Comparison of ENCODE assay signal across 8 cellular contexts in the genomic region with DNA sequence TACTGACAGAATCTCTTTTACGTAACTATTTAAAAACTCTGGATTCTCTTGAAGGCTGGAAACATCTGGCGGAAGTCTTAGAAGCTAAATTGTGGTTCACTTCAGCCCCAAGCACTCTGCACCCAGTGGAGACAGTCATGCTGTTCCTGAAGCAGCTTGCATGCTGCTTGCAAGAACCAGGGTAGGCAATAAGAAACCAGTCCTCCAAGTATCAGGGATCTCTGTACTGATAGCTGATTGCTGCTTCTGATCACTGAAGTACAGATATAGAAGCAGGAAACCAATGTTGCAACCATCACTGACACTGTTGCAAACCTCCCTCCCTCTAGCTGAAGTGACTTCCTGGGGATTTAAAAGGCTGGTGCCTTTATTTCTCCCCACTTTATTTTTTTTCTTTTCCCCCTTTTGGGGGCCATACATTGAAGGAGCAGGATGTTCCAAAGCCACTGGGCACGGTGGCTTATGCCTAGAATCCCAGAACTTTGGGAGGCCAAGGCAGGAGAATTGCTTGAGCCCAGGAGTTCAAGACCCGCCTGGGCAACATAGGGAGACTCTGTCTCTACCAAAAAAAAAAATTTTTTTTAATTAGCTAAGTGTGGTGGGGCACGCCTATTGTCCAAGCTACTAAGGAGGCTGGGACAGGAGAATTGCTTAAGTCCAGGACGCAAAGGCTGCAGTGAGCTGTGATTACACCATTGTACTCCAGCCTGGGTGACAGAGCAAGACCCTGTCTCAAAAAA. TPM values are rescaled to one million over a fixed set of nuclear protein-coding genes. Genes with fewer than 3 reads are reported as not detected.
DNase-seq lines count a peak whose midpoint lies in the region; ATAC-seq lines count a peak whose summit lies in the region.

No MANE protein-coding gene starts in this region.

- no peaks in the 10 kb centered on the region for H3K27me3 Mint-ChIP-seq in activated naive CD4-positive, alpha-beta T cell treated with anti-CD3 and anti-CD28 coated beads, Interleukin-2, amount 50 U/mL, for 24 hours
- H3K27me3 Mint-ChIP-seq in activated naive CD8-positive, alpha-beta T cell treated with anti-CD3 and anti-CD28 coated beads, Interleukin-2, amount 50 U/mL, for 24 hours = no peaks in the 10 kb centered on the region

- H3K27ac Mint-ChIP-seq in activated naive CD4-positive, alpha-beta T cell treated with anti-CD3 and anti-CD28 coated beads, Interleukin-2, amount 50 U/mL, for 24 hours = peak overlapping the region; percentile 86
- peak overlapping the region; percentile 40 for H3K27ac Mint-ChIP-seq in activated naive CD8-positive, alpha-beta T cell treated with anti-CD3 and anti-CD28 coated beads, Interleukin-2, amount 50 U/mL, for 24 hours

- no peaks in the 10 kb centered on the region for H3K9me3 Mint-ChIP-seq in activated naive CD4-positive, alpha-beta T cell treated with anti-CD3 and anti-CD28 coated beads, Interleukin-2, amount 50 U/mL, for 24 hours
- no peaks in the 10 kb centered on the region for H3K9me3 Mint-ChIP-seq in activated naive CD8-positive, alpha-beta T cell treated with anti-CD3 and anti-CD28 coated beads, Interleukin-2, amount 50 U/mL, for 24 hours

- peaks cover 35% of the 10 kb centered on the region for H3K4me1 Mint-ChIP-seq in activated naive CD4-positive, alpha-beta T cell treated with anti-CD3 and anti-CD28 coated beads, Interleukin-2, amount 50 U/mL, for 24 hours
- peaks cover 28% of the 10 kb centered on the region for H3K4me1 Mint-ChIP-seq in activated naive CD8-positive, alpha-beta T cell treated with anti-CD3 and anti-CD28 coated beads, Interleukin-2, amount 50 U/mL, for 24 hours

- 55% methylated on average over 6 of the region's 6 CpGs for WGBS in thymus

- H3K9me3 ChIP-seq in KOPT-K1 (ENCODE audit: insufficient read depth, low read length, poor library complexity, severe bottlenecking) (peaks cover 13% of the 10 kb centered on the region), thymus (ENCODE audit: control insufficient read depth) (no peaks in the 10 kb centered on the region)

- peaks cover 10% of the 10 kb centered on the region for H3K36me3 Mint-ChIP-seq in activated naive CD4-positive, alpha-beta T cell treated with anti-CD3 and anti-CD28 coated beads, Interleukin-2, amount 50 U/mL, for 24 hours
- peaks cover 11% of the 10 kb centered on the region for H3K36me3 Mint-ChIP-seq in activated naive CD8-positive, alpha-beta T cell treated with anti-CD3 and anti-CD28 coated beads, Interleukin-2, amount 50 U/mL, for 24 hours (ENCODE audit: low read depth)

- H3K4me3 Mint-ChIP-seq in activated naive CD4-positive, alpha-beta T cell treated with anti-CD3 and anti-CD28 coated beads, Interleukin-2, amount 50 U/mL, for 24 hours = peak overlapping the region; percentile 23
- H3K4me3 Mint-ChIP-seq in activated naive CD8-positive, alpha-beta T cell treated with anti-CD3 and anti-CD28 coated beads, Interleukin-2, amount 50 U/mL, for 24 hours = peak overlapping the region; percentile 9

- DNase-seq in activated naive CD4-positive, alpha-beta T cell treated with anti-CD3 and anti-CD28 coated beads, Interleukin-2, amount 50 U/mL, for 16 hours = no peak
- no peak for DNase-seq in activated naive CD8-positive, alpha-beta T cell treated with anti-CD3 and anti-CD28 coated beads, Interleukin-2, amount 50 U/mL, for 24 hours
- DNase-seq in NCI-H1105 (lab: John Stamatoyannopoulos, UW) (no peak), NK-92 (lab: John Stamatoyannopoulos, UW; ENCODE audit: unreplicated experiment) (no peak)

- H3K27ac ChIP-seq in KOPT-K1 (ENCODE audit: low read depth, low read length, poor library complexity, severe bottlenecking) (peak overlapping the region; percentile 48), thymus (ENCODE audit: low read depth) (peak overlapping the region; percentile 86)

- H3K36me3 ChIP-seq in KOPT-K1 (ENCODE audit: insufficient read depth, low read length) (0 out of 2 replicates have a peak, but pooled peaks cover 10% of the 10 kb centered on the region), thymus (ENCODE audit: control insufficient read depth, insufficient read depth) (peaks cover 9% of the 10 kb centered on the region)

- H3K4me3 ChIP-seq in thymus (ENCODE audit: low read length) = no peak overlapping the region

- peak; percentile 28 for ATAC-seq in activated naive CD8-positive, alpha-beta T cell treated with anti-CD3 and anti-CD28 coated beads, Interleukin-2, amount 50 U/mL, for 24 hours
- ATAC-seq in activated CD4-positive, CD25-positive, alpha-beta regulatory T cell treated with anti-CD3 and anti-CD28 coated beads, Interleukin-2, amount 50 U/mL, for 24 hours = no peak

- H3K4me1 ChIP-seq in thymus (ENCODE audit: control insufficient read depth, insufficient read depth, low read length) = peaks cover 24% of the 10 kb centered on the region

- no peaks in the 10 kb centered on the region for H3K27me3 ChIP-seq in thymus (ENCODE audit: control insufficient read depth, insufficient read depth)

RNA-seq across cellular contexts. Expression of a gene that starts 15.3 kb away (rescaled TPM):
- polyA plus RNA-seq in thymus = 167 TPM

RNA-seq across cellular contexts. Expression of a gene that starts 15.6 kb away (rescaled TPM):
- 47.5 TPM for polyA plus RNA-seq in thymus

RNA-seq across cellular contexts. Expression of a gene that starts 35.3 kb away (rescaled TPM):
- 67.4 TPM for polyA plus RNA-seq in thymus

RNA-seq across cellular contexts. Expression of a gene that starts 35.5 kb away (rescaled TPM):
- 15.7 TPM for polyA plus RNA-seq in thymus

RNA-seq across cellular contexts. Expression of a gene that starts 49.6 kb away (rescaled TPM):
- 9.5 TPM for polyA plus RNA-seq in thymus
